ENCODE assay signal across 1 cellular context in the genomic region with DNA sequence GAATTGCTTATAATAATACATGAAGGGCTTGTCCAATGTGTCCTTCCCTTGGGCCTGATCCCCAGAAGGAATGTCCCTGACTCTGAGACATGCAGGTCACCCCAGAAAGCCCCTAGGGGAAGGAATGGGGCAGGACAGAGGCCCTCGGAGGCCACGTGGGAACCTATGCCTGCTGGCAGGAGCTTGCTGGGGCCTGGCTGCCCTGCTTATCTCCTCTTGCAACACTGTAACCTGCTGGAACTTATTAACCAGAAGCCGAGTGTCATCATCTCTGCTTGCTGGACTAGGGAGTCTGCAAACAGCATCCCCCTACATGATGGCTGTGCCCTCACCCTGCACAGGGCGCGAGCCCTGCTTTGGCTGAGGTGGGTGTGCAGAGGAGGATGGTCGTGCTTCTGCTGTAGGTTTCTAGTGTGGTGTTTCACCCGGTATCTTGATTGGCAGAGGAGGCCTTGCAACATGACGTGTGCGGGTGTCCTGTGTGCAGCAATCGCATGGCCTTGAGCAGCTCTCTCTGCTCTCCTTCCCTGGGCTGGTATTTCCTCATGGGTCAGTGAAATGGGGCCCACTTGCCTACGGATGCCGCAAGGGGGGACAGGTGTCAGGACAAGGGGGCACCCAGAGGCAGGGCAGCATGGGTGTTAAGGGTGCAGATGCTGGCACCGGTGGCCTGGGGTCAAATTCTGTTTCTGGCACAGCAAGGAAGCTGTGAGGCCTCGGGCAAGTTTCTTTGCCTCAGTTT.
A peak's percentile ranks its signal among the peaks of the same experiment; 100 is the strongest.
TF ChIP-seq lines count a peak whose summit lies in the region.

No MANE protein-coding gene starts in this region.

TF ChIP-seq in HepG2, 621 proteins besides CTCF, POLR2A, EP300 and RAD21 (continued from another document and continues in another):
- TF ChIP-seq, protein P1, sequence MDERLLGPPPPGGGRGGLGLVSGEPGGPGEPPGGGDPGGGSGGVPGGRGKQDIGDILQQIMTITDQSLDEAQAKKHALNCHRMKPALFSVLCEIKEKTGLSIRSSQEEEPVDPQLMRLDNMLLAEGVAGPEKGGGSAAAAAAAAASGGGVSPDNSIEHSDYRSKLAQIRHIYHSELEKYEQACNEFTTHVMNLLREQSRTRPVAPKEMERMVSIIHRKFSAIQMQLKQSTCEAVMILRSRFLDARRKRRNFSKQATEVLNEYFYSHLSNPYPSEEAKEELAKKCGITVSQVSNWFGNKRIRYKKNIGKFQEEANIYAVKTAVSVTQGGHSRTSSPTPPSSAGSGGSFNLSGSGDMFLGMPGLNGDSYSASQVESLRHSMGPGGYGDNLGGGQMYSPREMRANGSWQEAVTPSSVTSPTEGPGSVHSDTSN (CRISPR knock-in tag; IDR thresholded peaks at IDR 0.05): peak; percentile 66
- TF ChIP-seq ZBTB14 (CRISPR knock-in tag; IDR thresholded peaks at IDR 0.05) (peak; percentile 51; the same call in 1 of the 2 replicates), FOXO1 (CRISPR knock-in tag; IDR thresholded peaks at IDR 0.05) (peak; percentile 84), NCOA2 (CRISPR knock-in tag; IDR thresholded peaks at IDR 0.05) (peak; percentile 83), DMTF1 (CRISPR knock-in tag; IDR thresholded peaks at IDR 0.05) (no peak), ZNF580 (CRISPR knock-in tag; IDR thresholded peaks at IDR 0.05; ENCODE audit: borderline replicate concordance, low read depth) (peak; percentile 72; the same call in 1 of the 2 replicates), SMAD1 (CRISPR knock-in tag; IDR thresholded peaks at IDR 0.05; ENCODE audit: borderline replicate concordance, low read depth) (no peak), SP5 (CRISPR knock-in tag; IDR thresholded peaks at IDR 0.05; ENCODE audit: borderline replicate concordance, low read depth) (peak; percentile 26; the same call in 1 of the 2 replicates), KLF13 (CRISPR knock-in tag; IDR thresholded peaks at IDR 0.05) (no peak), ZNF709 (CRISPR knock-in tag; IDR thresholded peaks at IDR 0.05) (peak; percentile 76), ZNF839 (CRISPR knock-in tag; IDR thresholded peaks at IDR 0.05; ENCODE audit: borderline replicate concordance) (0 out of 2 replicates have a peak, but pooled peaks have one; percentile 51), ARID2 (CRISPR knock-in tag; IDR thresholded peaks at IDR 0.05; ENCODE audit: borderline replicate concordance) (no peak), GFI1 (CRISPR knock-in tag; IDR thresholded peaks at IDR 0.05; ENCODE audit: borderline replicate concordance) (no peak; the same call in 1 of the 2 replicates), ZNF713 (CRISPR knock-in tag; IDR thresholded peaks at IDR 0.05) (0 out of 2 replicates have a peak, but pooled peaks have one; percentile 77), ZNF264 (CRISPR knock-in tag; IDR thresholded peaks at IDR 0.05) (peak; percentile 21; the same call in 1 of the 2 replicates), ZBTB21 (CRISPR knock-in tag; IDR thresholded peaks at IDR 0.05) (no peak), ZNF749 (CRISPR knock-in tag; IDR thresholded peaks at IDR 0.05; ENCODE audit: borderline replicate concordance) (peak; percentile 69; the same call in 1 of the 2 replicates), JDP2 (CRISPR knock-in tag; IDR thresholded peaks at IDR 0.05; ENCODE audit: borderline replicate concordance) (no peak), ZNF878 (CRISPR knock-in tag; IDR thresholded peaks at IDR 0.05) (no peak), GMEB2 (CRISPR knock-in tag; IDR thresholded peaks at IDR 0.05; ENCODE audit: low read depth) (no peak), ZMAT5 (CRISPR knock-in tag; IDR thresholded peaks at IDR 0.05; ENCODE audit: borderline replicate concordance, low read depth) (no peak), SOX13 (IDR thresholded peaks at IDR 0.05) (0 out of 2 replicates have a peak, but pooled peaks have one; percentile 14), SOX13 (CRISPR knock-in tag; conservative IDR thresholded peaks at IDR 0.05 in 1 of 2, IDR thresholded peaks at IDR 0.05 in 1 of 2) (peak in 1 of 2 experiments; percentile 56; a peak in 2 of 4 replicates)
- TF ChIP-seq, protein P2, sequence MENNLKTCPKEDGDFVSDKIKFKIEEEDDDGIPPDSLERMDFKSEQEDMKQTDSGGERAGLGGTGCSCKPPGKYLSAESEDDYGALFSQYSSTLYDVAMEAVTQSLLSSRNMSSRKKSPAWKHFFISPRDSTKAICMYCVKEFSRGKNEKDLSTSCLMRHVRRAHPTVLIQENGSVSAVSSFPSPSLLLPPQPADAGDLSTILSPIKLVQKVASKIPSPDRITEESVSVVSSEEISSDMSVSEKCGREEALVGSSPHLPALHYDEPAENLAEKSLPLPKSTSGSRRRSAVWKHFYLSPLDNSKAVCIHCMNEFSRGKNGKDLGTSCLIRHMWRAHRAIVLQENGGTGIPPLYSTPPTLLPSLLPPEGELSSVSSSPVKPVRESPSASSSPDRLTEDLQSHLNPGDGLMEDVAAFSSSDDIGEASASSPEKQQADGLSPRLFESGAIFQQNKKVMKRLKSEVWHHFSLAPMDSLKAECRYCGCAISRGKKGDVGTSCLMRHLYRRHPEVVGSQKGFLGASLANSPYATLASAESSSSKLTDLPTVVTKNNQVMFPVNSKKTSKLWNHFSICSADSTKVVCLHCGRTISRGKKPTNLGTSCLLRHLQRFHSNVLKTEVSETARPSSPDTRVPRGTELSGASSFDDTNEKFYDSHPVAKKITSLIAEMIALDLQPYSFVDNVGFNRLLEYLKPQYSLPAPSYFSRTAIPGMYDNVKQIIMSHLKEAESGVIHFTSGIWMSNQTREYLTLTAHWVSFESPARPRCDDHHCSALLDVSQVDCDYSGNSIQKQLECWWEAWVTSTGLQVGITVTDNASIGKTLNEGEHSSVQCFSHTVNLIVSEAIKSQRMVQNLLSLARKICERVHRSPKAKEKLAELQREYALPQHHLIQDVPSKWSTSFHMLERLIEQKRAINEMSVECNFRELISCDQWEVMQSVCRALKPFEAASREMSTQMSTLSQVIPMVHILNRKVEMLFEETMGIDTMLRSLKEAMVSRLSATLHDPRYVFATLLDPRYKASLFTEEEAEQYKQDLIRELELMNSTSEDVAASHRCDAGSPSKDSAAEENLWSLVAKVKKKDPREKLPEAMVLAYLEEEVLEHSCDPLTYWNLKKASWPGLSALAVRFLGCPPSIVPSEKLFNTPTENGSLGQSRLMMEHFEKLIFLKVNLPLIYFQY (CRISPR knock-in tag; IDR thresholded peaks at IDR 0.05; ENCODE audit: borderline replicate concordance): no peak; the same call in 1 of the 2 replicates
- TF ChIP-seq, protein P3, sequence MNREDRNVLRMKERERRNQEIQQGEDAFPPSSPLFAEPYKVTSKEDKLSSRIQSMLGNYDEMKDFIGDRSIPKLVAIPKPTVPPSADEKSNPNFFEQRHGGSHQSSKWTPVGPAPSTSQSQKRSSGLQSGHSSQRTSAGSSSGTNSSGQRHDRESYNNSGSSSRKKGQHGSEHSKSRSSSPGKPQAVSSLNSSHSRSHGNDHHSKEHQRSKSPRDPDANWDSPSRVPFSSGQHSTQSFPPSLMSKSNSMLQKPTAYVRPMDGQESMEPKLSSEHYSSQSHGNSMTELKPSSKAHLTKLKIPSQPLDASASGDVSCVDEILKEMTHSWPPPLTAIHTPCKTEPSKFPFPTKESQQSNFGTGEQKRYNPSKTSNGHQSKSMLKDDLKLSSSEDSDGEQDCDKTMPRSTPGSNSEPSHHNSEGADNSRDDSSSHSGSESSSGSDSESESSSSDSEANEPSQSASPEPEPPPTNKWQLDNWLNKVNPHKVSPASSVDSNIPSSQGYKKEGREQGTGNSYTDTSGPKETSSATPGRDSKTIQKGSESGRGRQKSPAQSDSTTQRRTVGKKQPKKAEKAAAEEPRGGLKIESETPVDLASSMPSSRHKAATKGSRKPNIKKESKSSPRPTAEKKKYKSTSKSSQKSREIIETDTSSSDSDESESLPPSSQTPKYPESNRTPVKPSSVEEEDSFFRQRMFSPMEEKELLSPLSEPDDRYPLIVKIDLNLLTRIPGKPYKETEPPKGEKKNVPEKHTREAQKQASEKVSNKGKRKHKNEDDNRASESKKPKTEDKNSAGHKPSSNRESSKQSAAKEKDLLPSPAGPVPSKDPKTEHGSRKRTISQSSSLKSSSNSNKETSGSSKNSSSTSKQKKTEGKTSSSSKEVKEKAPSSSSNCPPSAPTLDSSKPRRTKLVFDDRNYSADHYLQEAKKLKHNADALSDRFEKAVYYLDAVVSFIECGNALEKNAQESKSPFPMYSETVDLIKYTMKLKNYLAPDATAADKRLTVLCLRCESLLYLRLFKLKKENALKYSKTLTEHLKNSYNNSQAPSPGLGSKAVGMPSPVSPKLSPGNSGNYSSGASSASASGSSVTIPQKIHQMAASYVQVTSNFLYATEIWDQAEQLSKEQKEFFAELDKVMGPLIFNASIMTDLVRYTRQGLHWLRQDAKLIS (CRISPR knock-in tag; IDR thresholded peaks at IDR 0.05): 0 out of 2 replicates have a peak, but pooled peaks have one; percentile 74
- TF ChIP-seq, protein P4, sequence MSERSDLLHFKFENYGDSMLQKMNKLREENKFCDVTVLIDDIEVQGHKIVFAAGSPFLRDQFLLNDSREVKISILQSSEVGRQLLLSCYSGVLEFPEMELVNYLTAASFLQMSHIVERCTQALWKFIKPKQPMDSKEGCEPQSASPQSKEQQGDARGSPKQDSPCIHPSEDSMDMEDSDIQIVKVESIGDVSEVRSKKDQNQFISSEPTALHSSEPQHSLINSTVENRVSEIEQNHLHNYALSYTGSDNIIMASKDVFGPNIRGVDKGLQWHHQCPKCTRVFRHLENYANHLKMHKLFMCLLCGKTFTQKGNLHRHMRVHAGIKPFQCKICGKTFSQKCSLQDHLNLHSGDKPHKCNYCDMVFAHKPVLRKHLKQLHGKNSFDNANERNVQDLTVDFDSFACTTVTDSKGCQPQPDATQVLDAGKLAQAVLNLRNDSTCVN (CRISPR knock-in tag; IDR thresholded peaks at IDR 0.05; ENCODE audit: borderline replicate concordance): 0 out of 2 replicates have a peak, but pooled peaks have one; percentile 26
- TF ChIP-seq, protein P5, sequence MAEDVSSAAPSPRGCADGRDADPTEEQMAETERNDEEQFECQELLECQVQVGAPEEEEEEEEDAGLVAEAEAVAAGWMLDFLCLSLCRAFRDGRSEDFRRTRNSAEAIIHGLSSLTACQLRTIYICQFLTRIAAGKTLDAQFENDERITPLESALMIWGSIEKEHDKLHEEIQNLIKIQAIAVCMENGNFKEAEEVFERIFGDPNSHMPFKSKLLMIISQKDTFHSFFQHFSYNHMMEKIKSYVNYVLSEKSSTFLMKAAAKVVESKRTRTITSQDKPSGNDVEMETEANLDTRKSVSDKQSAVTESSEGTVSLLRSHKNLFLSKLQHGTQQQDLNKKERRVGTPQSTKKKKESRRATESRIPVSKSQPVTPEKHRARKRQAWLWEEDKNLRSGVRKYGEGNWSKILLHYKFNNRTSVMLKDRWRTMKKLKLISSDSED (CRISPR knock-in tag; IDR thresholded peaks at IDR 0.05): no peak
